Comparison of ENCODE assay signal across 1 cellular context in genomic region chr2:101147971-101148370, GRCh38.
TF ChIP-seq lines count a peak whose summit lies in the region.

No MANE protein-coding gene starts in this region.

TF ChIP-seq in WTC11, 78 proteins besides CTCF, POLR2A, EP300 and RAD21 (continued from another document):
- TF ChIP-seq AFF4 (CRISPR knock-in tag; IDR thresholded peaks at IDR 0.05; ENCODE audit: borderline replicate concordance) = no peak
- TF ChIP-seq HMGA2 (CRISPR knock-in tag; IDR thresholded peaks at IDR 0.05) = no peak
- no peak for TF ChIP-seq IRF1 (CRISPR knock-in tag; IDR thresholded peaks at IDR 0.05)
- TF ChIP-seq, protein P1, sequence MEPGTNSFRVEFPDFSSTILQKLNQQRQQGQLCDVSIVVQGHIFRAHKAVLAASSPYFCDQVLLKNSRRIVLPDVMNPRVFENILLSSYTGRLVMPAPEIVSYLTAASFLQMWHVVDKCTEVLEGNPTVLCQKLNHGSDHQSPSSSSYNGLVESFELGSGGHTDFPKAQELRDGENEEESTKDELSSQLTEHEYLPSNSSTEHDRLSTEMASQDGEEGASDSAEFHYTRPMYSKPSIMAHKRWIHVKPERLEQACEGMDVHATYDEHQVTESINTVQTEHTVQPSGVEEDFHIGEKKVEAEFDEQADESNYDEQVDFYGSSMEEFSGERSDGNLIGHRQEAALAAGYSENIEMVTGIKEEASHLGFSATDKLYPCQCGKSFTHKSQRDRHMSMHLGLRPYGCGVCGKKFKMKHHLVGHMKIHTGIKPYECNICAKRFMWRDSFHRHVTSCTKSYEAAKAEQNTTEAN (CRISPR knock-in tag; IDR thresholded peaks at IDR 0.05) = no peak
- no peak for TF ChIP-seq GABPB1 (CRISPR knock-in tag; IDR thresholded peaks at IDR 0.05)
- TF ChIP-seq NFE2L1 (CRISPR knock-in tag; IDR thresholded peaks at IDR 0.05) = no peak
- no peak for TF ChIP-seq GTF2I (CRISPR knock-in tag; conservative IDR thresholded peaks at IDR 0.05)
- TF ChIP-seq, protein P2, sequence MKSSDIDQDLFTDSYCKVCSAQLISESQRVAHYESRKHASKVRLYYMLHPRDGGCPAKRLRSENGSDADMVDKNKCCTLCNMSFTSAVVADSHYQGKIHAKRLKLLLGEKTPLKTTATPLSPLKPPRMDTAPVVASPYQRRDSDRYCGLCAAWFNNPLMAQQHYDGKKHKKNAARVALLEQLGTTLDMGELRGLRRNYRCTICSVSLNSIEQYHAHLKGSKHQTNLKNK (CRISPR knock-in tag; IDR thresholded peaks at IDR 0.05) = no peak
- no peak for TF ChIP-seq SP1 (CRISPR knock-in tag; conservative IDR thresholded peaks at IDR 0.05)
